1 cellular context compared by ENCODE assay signal in the genomic region with DNA sequence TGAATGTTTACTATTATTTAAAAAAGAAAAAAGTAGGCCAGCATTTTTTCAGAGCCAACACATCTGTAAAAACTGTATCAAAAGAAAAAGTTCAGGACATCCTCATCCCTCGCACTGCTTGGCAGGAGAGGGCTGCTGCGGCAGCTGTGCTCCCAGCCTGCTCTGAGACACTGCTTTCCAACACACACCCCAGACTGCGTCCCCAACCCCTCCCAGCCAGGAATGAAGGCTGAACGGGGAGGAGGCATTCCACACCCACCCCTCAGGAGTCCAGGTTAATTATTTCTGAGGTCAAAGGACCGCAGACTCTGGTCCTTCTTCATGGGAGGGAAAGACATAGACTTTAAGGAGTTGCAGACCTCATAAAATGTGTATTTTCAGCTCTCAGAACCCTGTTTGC.
TF ChIP-seq lines count a peak whose summit lies in the region.

No MANE protein-coding gene starts in this region.

TF ChIP-seq in WTC11, 78 proteins besides CTCF, POLR2A, EP300 and RAD21 (continued from another document):
- TF ChIP-seq, protein P1, sequence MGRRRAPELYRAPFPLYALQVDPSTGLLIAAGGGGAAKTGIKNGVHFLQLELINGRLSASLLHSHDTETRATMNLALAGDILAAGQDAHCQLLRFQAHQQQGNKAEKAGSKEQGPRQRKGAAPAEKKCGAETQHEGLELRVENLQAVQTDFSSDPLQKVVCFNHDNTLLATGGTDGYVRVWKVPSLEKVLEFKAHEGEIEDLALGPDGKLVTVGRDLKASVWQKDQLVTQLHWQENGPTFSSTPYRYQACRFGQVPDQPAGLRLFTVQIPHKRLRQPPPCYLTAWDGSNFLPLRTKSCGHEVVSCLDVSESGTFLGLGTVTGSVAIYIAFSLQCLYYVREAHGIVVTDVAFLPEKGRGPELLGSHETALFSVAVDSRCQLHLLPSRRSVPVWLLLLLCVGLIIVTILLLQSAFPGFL (CRISPR knock-in tag; IDR thresholded peaks at IDR 0.05; ENCODE audit: borderline replicate concordance): no peak
- TF ChIP-seq IRF2 (CRISPR knock-in tag; IDR thresholded peaks at IDR 0.05; ENCODE audit: borderline replicate concordance, low read depth) (no peak), RELA (CRISPR knock-in tag; IDR thresholded peaks at IDR 0.05; ENCODE audit: borderline replicate concordance) (no peak), OVOL2 (CRISPR knock-in tag; IDR thresholded peaks at IDR 0.05; ENCODE audit: borderline replicate concordance) (no peak)
